1 cellular context compared by ENCODE assay signal in genomic region chr2:54455584-54456525, GRCh38.
TF ChIP-seq lines count a peak whose summit lies in the region.

TSS of gene SPTBN1 (plus strand) at chr2:54456327. CDS start at chr2:54526419, 70,092 bp downstream.

TF ChIP-seq in HepG2, 621 proteins besides CTCF, POLR2A, EP300 and RAD21 (continued from another document and continues in another):
- TF ChIP-seq ZNF784 (CRISPR knock-in tag; IDR thresholded peaks at IDR 0.05; ENCODE audit: borderline replicate concordance) (no peak), HMGXB4 (CRISPR knock-in tag; IDR thresholded peaks at IDR 0.05; ENCODE audit: borderline replicate concordance in 1 of 2, low read depth in 1 of 2) (peak in 1 of 2 experiments; percentile 79; a peak in 2 of 4 replicates), POLR2AphosphoS2 (IDR thresholded peaks at IDR 0.05; ENCODE audit: low read depth, low read length) (no peak), ZNF891 (CRISPR knock-in tag; IDR thresholded peaks at IDR 0.05) (peak; percentile 13; the same call in 1 of the 2 replicates), NFKBIZ (CRISPR knock-in tag; IDR thresholded peaks at IDR 0.05) (peak; percentile 62; the same call in 1 of the 2 replicates), PITX1 (CRISPR knock-in tag; IDR thresholded peaks at IDR 0.05) (peak; percentile 48; the same call in 1 of the 2 replicates), DMAP1 (CRISPR knock-in tag; IDR thresholded peaks at IDR 0.05) (peak; percentile 44), FUBP1 (CRISPR knock-in tag; IDR thresholded peaks at IDR 0.05; ENCODE audit: borderline replicate concordance) (no peak), MEF2D (CRISPR knock-in tag; IDR thresholded peaks at IDR 0.05) (0 out of 2 replicates have a peak, but pooled peaks have one; percentile 7), PRDM15 (CRISPR knock-in tag; IDR thresholded peaks at IDR 0.05) (0 out of 2 replicates have a peak, but pooled peaks have one; percentile 11), ZFP90 (CRISPR knock-in tag; IDR thresholded peaks at IDR 0.05; ENCODE audit: borderline replicate concordance) (no peak; the same call in 1 of the 2 replicates), ZNF136 (CRISPR knock-in tag; IDR thresholded peaks at IDR 0.05; ENCODE audit: low read depth) (peak; percentile 88; the same call in 1 of the 2 replicates), IKZF4 (CRISPR knock-in tag; IDR thresholded peaks at IDR 0.05; ENCODE audit: borderline replicate concordance, low read depth, not compliant biosample characterization) (peak; percentile 31), ZNF431 (CRISPR knock-in tag; IDR thresholded peaks at IDR 0.05; ENCODE audit: borderline replicate concordance, low read depth) (peak; percentile 49; the same call in 1 of the 2 replicates), ZNF367 (CRISPR knock-in tag; IDR thresholded peaks at IDR 0.05; ENCODE audit: borderline replicate concordance) (no peak), ARID2 (CRISPR knock-in tag; IDR thresholded peaks at IDR 0.05; ENCODE audit: borderline replicate concordance) (peak; percentile 86; the same call in 1 of the 2 replicates), ZNF570 (CRISPR knock-in tag; IDR thresholded peaks at IDR 0.05; ENCODE audit: borderline replicate concordance) (no peak), RFX3 (CRISPR knock-in tag; IDR thresholded peaks at IDR 0.05) (no peak), SP140L (CRISPR knock-in tag; IDR thresholded peaks at IDR 0.05; ENCODE audit: borderline replicate concordance) (0 out of 2 replicates have a peak, but pooled peaks have one; percentile 37), CCDC6 (CRISPR knock-in tag; IDR thresholded peaks at IDR 0.05) (0 out of 2 replicates have a peak, but pooled peaks have one; percentile 58), HHEX (CRISPR knock-in tag; IDR thresholded peaks at IDR 0.05) (no peak), MED1 (CRISPR knock-in tag; IDR thresholded peaks at IDR 0.05) (peak; percentile 58; the same call in 1 of the 2 replicates), ZNF572 (CRISPR knock-in tag; IDR thresholded peaks at IDR 0.05) (0 out of 2 replicates have a peak, but pooled peaks have one; percentile 65), ZNF326 (CRISPR knock-in tag; IDR thresholded peaks at IDR 0.05; ENCODE audit: borderline replicate concordance) (no peak), KDM5B (CRISPR knock-in tag; IDR thresholded peaks at IDR 0.05; ENCODE audit: borderline replicate concordance) (peak; percentile 38; the same call in 1 of the 2 replicates), PHF8 (CRISPR knock-in tag; IDR thresholded peaks at IDR 0.05) (peak; percentile 79), ZBTB3 (CRISPR knock-in tag; IDR thresholded peaks at IDR 0.05; ENCODE audit: borderline replicate concordance, low read depth) (no peak), ATF2 (CRISPR knock-in tag; IDR thresholded peaks at IDR 0.05) (0 out of 2 replicates have a peak, but pooled peaks have one; percentile 34), AGO2 (optimal IDR thresholded peaks at IDR 0.05; ENCODE audit: low read depth, low read length) (peak; percentile 59), SMYD3 (CRISPR knock-in tag; IDR thresholded peaks at IDR 0.05) (0 out of 2 replicates have a peak, but pooled peaks have one; percentile 26), HDAC2 (CRISPR knock-in tag; IDR thresholded peaks at IDR 0.05) (peak; percentile 76), HOXA5 (CRISPR knock-in tag; IDR thresholded peaks at IDR 0.05) (peak; percentile 68; the same call in 1 of the 2 replicates), HCFC1 (IDR thresholded peaks at IDR 0.05; ENCODE audit: low read depth, low read length) (0 out of 2 replicates have a peak, but pooled peaks have one; percentile 5), ZNF263 (CRISPR knock-in tag; IDR thresholded peaks at IDR 0.05) (peak; percentile 95), SSRP1 (CRISPR knock-in tag; IDR thresholded peaks at IDR 0.05) (no peak), ZFX (CRISPR knock-in tag; IDR thresholded peaks at IDR 0.05; ENCODE audit: low read depth) (peak; percentile 45), IRF9 (CRISPR knock-in tag; IDR thresholded peaks at IDR 0.05; ENCODE audit: borderline replicate concordance) (peak; percentile 14), MXI1 (IDR thresholded peaks at IDR 0.05; ENCODE audit: borderline replicate concordance, low read depth, low read length) (peak; percentile 25; the same call in 1 of the 3 replicates), SRY (CRISPR knock-in tag; IDR thresholded peaks at IDR 0.05) (no peak; the same call in none of the 2 replicates), ZNF549 (CRISPR knock-in tag; IDR thresholded peaks at IDR 0.05) (no peak), GATAD2A (CRISPR knock-in tag; IDR thresholded peaks at IDR 0.05) (peak; percentile 74), KLF6 (CRISPR knock-in tag; IDR thresholded peaks at IDR 0.05) (peak; percentile 32; the same call in 1 of the 2 replicates), MYNN (CRISPR knock-in tag; IDR thresholded peaks at IDR 0.05; ENCODE audit: low read depth) (no peak), ZBTB1 (CRISPR knock-in tag; IDR thresholded peaks at IDR 0.05; ENCODE audit: borderline replicate concordance) (peak; percentile 96; the same call in 1 of the 2 replicates), CREB1 (IDR thresholded peaks at IDR 0.05) (no peak), CREB1 (CRISPR knock-in tag; IDR thresholded peaks at IDR 0.05) (no peak), BATF2 (CRISPR knock-in tag; IDR thresholded peaks at IDR 0.05) (peak; percentile 20; the same call in 1 of the 2 replicates), ZNF446 (CRISPR knock-in tag; IDR thresholded peaks at IDR 0.05) (peak; percentile 61), ETV6 (CRISPR knock-in tag; conservative IDR thresholded peaks at IDR 0.05) (peak; percentile 15; the same call in 1 of the 2 replicates), YY1 (IDR thresholded peaks at IDR 0.05; ENCODE audit: insufficient read depth, insufficient replicate concordance, low read depth, low read length) (peak; percentile 52), ZNF18 (CRISPR knock-in tag; IDR thresholded peaks at IDR 0.05; ENCODE audit: insufficient replicate concordance) (no peak), UBTF (CRISPR knock-in tag; IDR thresholded peaks at IDR 0.05) (peak; percentile 99)
